1 cellular context compared by ENCODE assay signal in genomic region chr2:73730810-73731209, GRCh38.
TF ChIP-seq lines count a peak whose summit lies in the region.

No MANE protein-coding gene starts in this region.

TF ChIP-seq in IMR-90, 13 proteins besides CTCF, POLR2A, EP300 and RAD21:
- TF ChIP-seq ELK1 (IDR thresholded peaks at IDR 0.05; ENCODE audit: borderline replicate concordance, low read depth, low read length) (no peak), RCOR1 (IDR thresholded peaks at IDR 0.05; ENCODE audit: insufficient replicate concordance, low read length) (no peak), USF2 (IDR thresholded peaks at IDR 0.05; ENCODE audit: low read depth, low read length) (no peak), RFX5 (IDR thresholded peaks at IDR 0.05; ENCODE audit: low read depth, low read length) (no peak), SMC3 (IDR thresholded peaks at IDR 0.05; ENCODE audit: low read depth, low read length) (no peak), BHLHE40 (IDR thresholded peaks at IDR 0.05; ENCODE audit: low read depth, low read length) (no peak), MAZ (IDR thresholded peaks at IDR 0.05; ENCODE audit: borderline replicate concordance, low read depth, low read length) (no peak), CEBPB (IDR thresholded peaks at IDR 0.05; ENCODE audit: low read depth, low read length) (no peak), MAFK (IDR thresholded peaks at IDR 0.05; ENCODE audit: low read depth, low read length) (no peak)
